Comparison of ENCODE assay signal across 8 cellular contexts in genomic region chr2:240232961-240233890, GRCh38.
DNase-seq lines count a peak whose midpoint lies in the region; ATAC-seq and TF ChIP-seq lines count a peak whose summit lies in the region.

No MANE protein-coding gene starts in this region.

- H3K27me3 Mint-ChIP-seq in HFFc6 (ENCODE audit: insufficient read depth), result peaks cover 4% of the 10 kb centered on the region
- H3K27me3 Mint-ChIP-seq in activated T-helper 1 cell treated with anti-CD3 and anti-CD28 coated beads, Interleukin-12 subunit alpha, Interleukin-12 subunit beta, Interleukin-2, Interleukin-4 antibody, amounts not matched to agents 30 ng/mL and 10 ng/mL and 1 ng/mL, durations not matched to agents 14 hours and 24 hours and 36 hours (ENCODE audit: insufficient read depth), result no peaks in the 10 kb centered on the region
- peaks cover 9 to 24% (median 15%) of the 10 kb centered on the region in 5 donors for H3K27me3 Mint-ChIP-seq in naive thymus-derived CD8-positive, alpha-beta T cell

- peaks cover 21% of the 10 kb centered on the region for H3K9me3 Mint-ChIP-seq in HFFc6
- H3K9me3 Mint-ChIP-seq in activated T-helper 1 cell treated with anti-CD3 and anti-CD28 coated beads, Interleukin-12 subunit alpha, Interleukin-12 subunit beta, Interleukin-2, Interleukin-4 antibody, amounts not matched to agents 30 ng/mL and 10 ng/mL and 1 ng/mL, durations not matched to agents 14 hours and 24 hours and 36 hours, result peaks cover 14% of the 10 kb centered on the region
- peaks cover 0 to 17% (median 11%) of the 10 kb centered on the region in 9 donors for H3K9me3 Mint-ChIP-seq in naive thymus-derived CD8-positive, alpha-beta T cell

- POLR2A ChIA-PET in naive thymus-derived CD8-positive, alpha-beta T cell (lab: Charles Lee), result no interaction called here

- H3K4me3 Mint-ChIP-seq in HFFc6, result no peak overlapping the region
- no peak overlapping the region for H3K4me3 Mint-ChIP-seq in activated T-helper 1 cell treated with anti-CD3 and anti-CD28 coated beads, Interleukin-12 subunit alpha, Interleukin-12 subunit beta, Interleukin-2, Interleukin-4 antibody, amounts not matched to agents 30 ng/mL and 10 ng/mL and 1 ng/mL, durations not matched to agents 14 hours and 24 hours and 36 hours
- peak overlapping the region in 4 of 10 donors; percentile 45 to 81 (median 56) for H3K4me3 Mint-ChIP-seq in naive thymus-derived CD8-positive, alpha-beta T cell

- TF ChIP-seq CTCF in AG10803 (conservative IDR thresholded peaks at IDR 0.05; ENCODE audit: low read length) (peak; percentile 77), HFFc6 (IDR thresholded peaks at IDR 0.05) (peak; percentile 98)

- intact Hi-C loops in activated T-helper 1 cell treated with anti-CD3 and anti-CD28 coated beads, Interleukin-12 subunit alpha, Interleukin-12 subunit beta, Interleukin-2, Interleukin-4 antibody, amounts not matched to agents 30 ng/mL and 10 ng/mL and 1 ng/mL, durations not matched to agents 14 hours and 24 hours and 36 hours (cut with micrococcal nuclease), result loop anchor here (1.0 to 5.0 kb wide), 2 partner anchors 205 to 334 kb away; partner anchors contain the start of gene RNPEPL1

- H3K36me3 Mint-ChIP-seq in HFFc6 (ENCODE audit: low read depth), result peaks cover 19% of the 10 kb centered on the region
- peaks cover 2% of the 10 kb centered on the region for H3K36me3 Mint-ChIP-seq in activated T-helper 1 cell treated with anti-CD3 and anti-CD28 coated beads, Interleukin-12 subunit alpha, Interleukin-12 subunit beta, Interleukin-2, Interleukin-4 antibody, amounts not matched to agents 30 ng/mL and 10 ng/mL and 1 ng/mL, durations not matched to agents 14 hours and 24 hours and 36 hours (ENCODE audit: low read depth)
- peaks cover 0 to 11% (median 0%) of the 10 kb centered on the region in 3 donors for H3K36me3 Mint-ChIP-seq in naive thymus-derived CD8-positive, alpha-beta T cell

- H3K4me3 ChIP-seq in AG10803 (ENCODE audit: low read length), result peak overlapping the region; percentile 46

- H3K27ac Mint-ChIP-seq in HFFc6, result no peak overlapping the region
- no peak overlapping the region for H3K27ac Mint-ChIP-seq in activated T-helper 1 cell treated with anti-CD3 and anti-CD28 coated beads, Interleukin-12 subunit alpha, Interleukin-12 subunit beta, Interleukin-2, Interleukin-4 antibody, amounts not matched to agents 30 ng/mL and 10 ng/mL and 1 ng/mL, durations not matched to agents 14 hours and 24 hours and 36 hours
- no peak overlapping the region for H3K27ac Mint-ChIP-seq in naive thymus-derived CD8-positive, alpha-beta T cell

- DNase-seq in AG10803 (ENCODE audit: low read depth) (peak; percentile 73), HFFc6 (peak; percentile 79), fibroblast of peridontal ligament (ENCODE audit: extremely low read depth) (peak; percentile 72)
- peak; percentile 52 for DNase-seq in activated T-helper 1 cell treated with anti-CD3 and anti-CD28 coated beads, Interleukin-12 subunit alpha, Interleukin-12 subunit beta, Interleukin-2, Interleukin-4 antibody, amounts not matched to agents 30 ng/mL and 10 ng/mL and 1 ng/mL, durations not matched to agents 14 hours and 24 hours and 36 hours (ENCODE audit: low spot score)
- peak; percentile 58 to 85 (median 70) for DNase-seq in naive thymus-derived CD8-positive, alpha-beta T cell
- peak; percentile 26 to 51 for DNase-seq in stimulated activated CD8-positive, alpha-beta memory T cell treated with anti-CD3 and anti-CD28 coated beads, Interleukin-7, amount 100 ng/mL, for 48 hours (ENCODE audit: extremely low read depth in 1 of 2, low read depth in 1 of 2)

- ATAC-seq in naive thymus-derived CD8-positive, alpha-beta T cell, result peak; percentile 70 to 71
- no peak for ATAC-seq in GM18520 (IDR thresholded peaks at IDR 0.05; ENCODE audit: unreplicated experiment)

- H3K4me1 Mint-ChIP-seq in HFFc6 (ENCODE audit: low read depth), result peaks cover 15% of the 10 kb centered on the region
- H3K4me1 Mint-ChIP-seq in activated T-helper 1 cell treated with anti-CD3 and anti-CD28 coated beads, Interleukin-12 subunit alpha, Interleukin-12 subunit beta, Interleukin-2, Interleukin-4 antibody, amounts not matched to agents 30 ng/mL and 10 ng/mL and 1 ng/mL, durations not matched to agents 14 hours and 24 hours and 36 hours (ENCODE audit: low read depth), result no peaks in the 10 kb centered on the region
- H3K4me1 Mint-ChIP-seq in naive thymus-derived CD8-positive, alpha-beta T cell, result peaks cover 0 to 13% (median 5%) of the 10 kb centered on the region in 4 donors

TF ChIP-seq in PFSK-1, 5 proteins besides CTCF, POLR2A, EP300 and RAD21:
- TF ChIP-seq POLR2AphosphoS5 (IDR thresholded peaks at IDR 0.05; ENCODE audit: low read depth, low read length) (no peak), FOXP2 (optimal IDR thresholded peaks at IDR 0.05; ENCODE audit: borderline replicate concordance, extremely low read depth, extremely low read length, insufficient read depth) (peak; percentile 26)
